Comparison of ENCODE assay signal across 14 cellular contexts in genomic region chr1:182608850-182609610, GRCh38. TPM values are rescaled to one million over a fixed set of nuclear protein-coding genes. Genes with fewer than 3 reads are reported as not detected.
DNase-seq lines count a peak whose midpoint lies in the region; ATAC-seq and TF ChIP-seq lines count a peak whose summit lies in the region.
"Had no signal": no experiment of that assay in that cellular context is flagged by ENCODE, and none has a peak within 500 bp of the region (broad histone marks: within the 10 kb centered on the region; RNA-seq: fewer than 3 reads in every experiment).

No MANE protein-coding gene starts in this region.

- no peak overlapping the region for H3K4me3 ChIP-seq in fibroblast of pulmonary artery (replicated peaks; ENCODE audit: low read depth, low read length)
- H3K4me3 ChIP-seq in uterus = no peak overlapping the region
- H3K4me3 ChIP-seq: skin epidermis had no signal

- TF ChIP-seq CTCF in fibroblast of pulmonary artery (IDR thresholded peaks at IDR 0.05; ENCODE audit: low read length, missing control alignments) = no peak
- TF ChIP-seq CTCF in uterus (IDR thresholded peaks at IDR 0.05) = no peak

- no peak overlapping the region for H3K27ac ChIP-seq in uterus

- intact Hi-C loops in uterus (cut with DNase I; ENCODE audit: low total_unique reads) = no loop called here

- no peak for ATAC-seq in HG03175 (IDR thresholded peaks at IDR 0.05; ENCODE audit: unreplicated experiment)
- ATAC-seq: HCT116 had no signal

- no peaks in the 10 kb centered on the region for H3K9me3 ChIP-seq in uterus

- no peaks in the 10 kb centered on the region for H3K36me3 ChIP-seq in uterus

- peaks cover 0 to under 1% of the 10 kb centered on the region in 2 donors for H3K4me1 ChIP-seq in uterus

- DNase-seq in A172 (ENCODE audit: low spot score) (peak; percentile 41), COLO668 (lab: John Stamatoyannopoulos, UW; ENCODE audit: unreplicated experiment) (peak; percentile 50), NCI-H69 (lab: John Stamatoyannopoulos, UW) (peak; percentile 63), fibroblast of pulmonary artery (ENCODE audit: low read depth) (peak; percentile 62), uterus (no peak)
- DNase-seq in activated CD4-positive, CD25-positive, alpha-beta regulatory T cell (lab: John Stamatoyannopoulos, UW) = no peak
- no peak for DNase-seq in activated T-cell treated with anti-CD3 and anti-CD28 coated beads, Interleukin-2, amount 50 U/mL, for 48 hours
- DNase-seq: activated CD4-positive, CD25-positive, alpha-beta regulatory T cell treated with anti-CD3 and anti-CD28 coated beads, Interleukin-2, amount 50 U/mL, for 72 hours; hippocampal formation; NCI-H187; substantia nigra had no signal

- TF ChIP-seq POLR2A in uterus (IDR thresholded peaks at IDR 0.05) = no peak

- no peaks in the 10 kb centered on the region for H3K27me3 ChIP-seq in uterus

RNA-seq across cellular contexts. Expression of gene RGS16, which starts 4.8 kb away (rescaled TPM):
- total RNA-seq in A172 (2014; rRNA removed; shearing (Covaris generic)) = 12.8 and 23.4 TPM in 2 replicates
- 1 to 10 TPM in 3 of 4 donors, not detected in 1; 1.2 to 3.9 (median 3.5) TPM for total RNA-seq in uterus

RNA-seq across cellular contexts. Expression of gene RNASEL, which starts 20.0 kb away (rescaled TPM):
- total RNA-seq in A172 (2014; rRNA removed; shearing (Covaris generic)) = 14.6 and 16.7 TPM in 2 replicates
- total RNA-seq in uterus = 10 to 100 TPM in 1 of 4 donors, 1 to 10 TPM in 3; 4.1 to 13.4 (median 6.9) TPM

Comparison
In these comparisons a context has a peak if more than half of its experiments do, and no peak if none do; other contexts are left out.
1. DNase-seq: peak in A172 (single experiment), COLO668 (single experiment), NCI-H69 (single experiment) and fibroblast of pulmonary artery (single experiment); none in activated CD4-positive, CD25-positive, alpha-beta regulatory T cell (0 of 4), activated T-cell treated with anti-CD3 and anti-CD28 coated beads, Interleukin-2, amount 50 U/mL, for 48 hours (0 of 2) and uterus (0 of 2).